ENCODE assay signal across 1 cellular context in the genomic region with DNA sequence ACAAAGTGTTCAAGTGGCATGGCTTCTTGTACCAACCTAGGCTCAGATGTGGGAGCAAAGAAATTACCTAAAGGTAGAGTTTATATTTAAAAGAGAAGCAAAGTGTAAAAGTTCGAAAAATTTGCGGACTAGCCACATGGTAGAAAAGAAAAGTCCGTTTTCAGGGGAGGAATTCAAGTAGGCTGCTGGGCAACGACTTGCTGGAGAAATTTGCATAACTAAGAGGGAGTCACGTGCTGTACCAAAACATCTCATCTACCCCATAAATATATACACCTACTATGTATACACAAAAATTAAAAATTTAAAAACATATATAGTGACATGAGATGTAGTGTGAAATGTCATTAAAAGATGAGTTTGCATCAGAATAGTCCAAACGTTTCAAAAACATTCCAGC.
TF ChIP-seq lines count a peak whose summit lies in the region.

No MANE protein-coding gene starts in this region.

TF ChIP-seq in H1, 55 proteins besides CTCF, POLR2A, EP300 and RAD21:
- TF ChIP-seq KDM5A (IDR thresholded peaks at IDR 0.05; ENCODE audit: low read length), result no peak
- TF ChIP-seq TCF12 (IDR thresholded peaks at IDR 0.05; ENCODE audit: low read depth, low read length), result no peak
- TF ChIP-seq TEAD4 (IDR thresholded peaks at IDR 0.05; ENCODE audit: low read depth, low read length), result no peak
- no peak for TF ChIP-seq RXRA (IDR thresholded peaks at IDR 0.05; ENCODE audit: insufficient read depth, low read depth, low read length)
TF ChIP-seq in H1: peak in this region for 0.
